ENCODE assay signal across 8 cellular contexts in the genomic region with DNA sequence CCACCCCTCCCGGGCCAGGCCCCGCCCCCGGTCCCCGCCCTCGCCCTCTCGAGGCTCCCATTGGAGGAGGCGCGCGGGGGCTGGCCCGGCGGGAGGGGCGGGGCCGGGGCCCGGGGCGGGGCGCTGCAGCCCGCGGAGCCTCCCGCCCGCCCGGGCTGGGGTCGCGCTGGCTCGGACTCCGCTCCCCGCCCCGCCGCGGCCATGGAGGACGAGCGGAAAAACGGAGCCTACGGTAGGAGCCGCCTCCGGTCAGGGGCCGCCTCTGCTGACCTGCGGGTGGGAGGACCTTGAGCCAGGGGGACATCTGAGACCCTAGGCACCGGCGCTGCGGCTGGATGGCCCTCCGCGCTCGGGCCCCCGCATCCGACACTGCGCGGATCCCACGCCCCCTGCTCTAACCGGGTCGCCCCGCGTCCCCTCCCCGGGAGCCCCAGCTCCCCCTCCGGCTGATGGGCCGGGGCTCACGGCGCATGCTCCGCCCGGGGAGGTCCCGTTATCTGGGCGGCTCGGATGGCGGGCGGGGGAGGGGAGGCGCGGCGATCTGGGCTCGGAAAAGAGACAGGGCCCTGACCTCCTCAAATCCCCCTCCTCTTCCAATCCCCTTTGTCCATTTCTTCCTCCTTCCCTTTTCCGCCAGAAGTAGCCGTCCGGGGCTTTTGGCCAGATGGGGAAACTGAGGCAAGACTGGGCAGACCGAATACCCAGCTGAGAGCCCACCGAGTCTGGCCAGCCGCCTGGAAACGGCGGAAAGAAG. TPM values are rescaled to one million over a fixed set of nuclear protein-coding genes. Genes with fewer than 3 reads are reported as not detected.
DNase-seq lines count a peak whose midpoint lies in the region; ATAC-seq and TF ChIP-seq lines count a peak whose summit lies in the region.

No MANE protein-coding gene starts in this region.

- peak overlapping the region; percentile 99 for H3K4me3 ChIP-seq in choroid plexus epithelial cell (ENCODE audit: low read depth, low read length)

- DNase-seq in GM13976 (ENCODE audit: low spot score) (peak; percentile 98), NCI-H2227 treated with DMSO at 0.1 percent for 48 hours (lab: John Stamatoyannopoulos, UW) (peak; percentile 50), choroid plexus epithelial cell (ENCODE audit: low read depth) (peak; percentile 73), left colon (peak; percentile 73 to 89)
- peak; percentile 88 to 89 for DNase-seq in activated CD4-positive, alpha-beta T cell treated with anti-CD3 and anti-CD28 coated beads for 4 hours
- DNase-seq in stimulated activated CD4-positive, alpha-beta T cell treated with anti-CD3 and anti-CD28 coated beads, Interleukin-1b, Interleukin-23, amount 100 ng/mL, for 4 hours (ENCODE audit: low read depth in 2 of 2) = peak; percentile 89 to 96

- intact Hi-C loops in left colon (cut with DNase I, micrococcal nuclease) = no loop called here

- in situ Hi-C loops in GM13976 (cut with MboI; ENCODE audit: low sequenced_read_pairs, unreplicated experiment) = no loop called here

- ATAC-seq in HG02852 (IDR thresholded peaks at IDR 0.05; ENCODE audit: unreplicated experiment) (peak; percentile 48), left colon (peak; percentile 99), GM21717 (IDR thresholded peaks at IDR 0.05; ENCODE audit: unreplicated experiment) (no peak)

- TF ChIP-seq CTCF in GM13976 (IDR thresholded peaks at IDR 0.05; ENCODE audit: borderline replicate concordance, control extremely low read depth, extremely low read depth, insufficient read depth, missing control alignments) = no peak
- no peak for TF ChIP-seq CTCF in choroid plexus epithelial cell (conservative IDR thresholded peaks at IDR 0.05; ENCODE audit: low read depth, low read length)

RNA-seq across cellular contexts. Expression of gene AP1M2, which starts 15.4 kb away (rescaled TPM):
- total RNA-seq in left colon = 100 to 1,000 TPM; 116 to 158 TPM

RNA-seq across cellular contexts. Expression of gene SLC44A2, which starts 22.8 kb away (rescaled TPM):
- total RNA-seq in left colon = 100 to 1,000 TPM; 124 to 153 TPM

RNA-seq across cellular contexts. Expression of gene CDKN2D, which starts 33.7 kb away (rescaled TPM):
- 10 to 100 TPM in 1 of 2 donors, 1 to 10 TPM in 1; 9.3 to 12.5 TPM for total RNA-seq in left colon

RNA-seq across cellular contexts. Expression of gene KRI1, which starts 36.7 kb away (rescaled TPM):
- total RNA-seq in left colon = 10 to 100 TPM; 12.9 to 14.9 TPM

RNA-seq across cellular contexts. Expression of gene ILF3, which starts 51.6 kb away (rescaled TPM):
- 100 to 1,000 TPM; 129 to 181 TPM for total RNA-seq in left colon
